Comparison of ENCODE assay signal across 1 cellular context in the genomic region with DNA sequence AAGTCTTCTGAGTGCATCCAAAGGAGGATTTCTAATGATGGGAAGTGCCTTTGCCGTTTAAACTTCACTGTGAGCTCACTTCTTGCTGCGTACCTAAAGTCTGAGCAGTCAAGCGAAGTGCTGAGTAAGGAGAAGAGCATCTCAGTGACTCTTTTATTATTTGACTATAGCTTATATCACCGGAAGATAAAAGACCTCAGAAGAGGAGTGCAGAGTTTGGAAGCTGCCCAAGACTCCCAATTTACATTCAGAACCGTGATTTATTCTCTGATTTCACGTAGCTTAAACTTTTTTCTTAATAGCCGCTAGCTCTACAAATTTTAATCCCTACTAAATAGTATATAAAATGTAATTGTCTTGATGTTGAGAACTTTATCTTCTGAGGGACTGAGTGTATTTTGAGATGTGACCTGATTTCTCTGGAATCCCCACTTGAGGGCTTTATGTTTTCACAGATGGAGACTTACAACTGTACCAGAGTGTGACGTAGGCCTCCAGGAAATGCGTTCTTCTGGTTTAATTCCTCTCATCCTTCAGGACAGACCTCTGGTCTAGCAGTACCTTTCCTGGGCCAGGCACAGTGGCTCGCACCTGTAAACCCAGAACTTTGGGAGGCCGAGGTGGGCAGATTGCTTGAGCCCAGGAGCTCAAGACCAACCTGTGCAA.
TF ChIP-seq lines count a peak whose summit lies in the region.

No MANE protein-coding gene starts in this region.

TF ChIP-seq in HEK293, 187 proteins besides CTCF, POLR2A, EP300 and RAD21 (continued from another document):
- peak; percentile 83 for TF ChIP-seq ZBTB17 (tag by site-specific recombination; IDR thresholded peaks at IDR 0.05)
- peak; percentile 49; the same call in 1 of the 2 replicates for TF ChIP-seq KLF8 (tag by site-specific recombination; IDR thresholded peaks at IDR 0.05)
- TF ChIP-seq ZNF596 (tag by site-specific recombination; IDR thresholded peaks at IDR 0.05): no peak
